22 cellular contexts compared by ENCODE assay signal in the genomic region with DNA sequence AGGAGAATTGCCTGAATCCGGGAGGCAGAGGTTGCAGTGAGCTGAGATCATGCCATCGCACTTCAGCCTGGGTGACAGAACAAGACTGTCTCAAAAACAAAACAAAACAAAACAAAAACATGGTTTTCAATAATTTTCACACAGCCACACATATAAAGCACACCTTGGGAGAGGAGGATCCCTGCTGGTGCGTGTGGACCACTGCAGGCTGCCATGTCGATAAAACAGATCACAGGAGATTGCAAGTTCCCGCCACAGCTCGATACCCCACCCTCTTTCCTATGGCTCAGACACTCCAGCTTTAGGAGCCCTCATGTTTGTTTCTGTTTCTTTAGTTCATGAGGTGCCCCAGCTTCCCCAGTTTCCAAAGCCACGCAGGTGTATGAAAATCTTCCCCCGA. TPM values are rescaled to one million over a fixed set of nuclear protein-coding genes. Genes with fewer than 3 reads are reported as not detected.
"Had no signal": no experiment of that assay in that cellular context is flagged by ENCODE, and none has a peak within 500 bp of the region (broad histone marks: within the 10 kb centered on the region; RNA-seq: fewer than 3 reads in every experiment).

No MANE protein-coding gene starts in this region.

- H3K27me3 ChIP-seq: testis had no signal

- H3K4me3 Mint-ChIP-seq: activated CD4-positive, alpha-beta memory T cell treated with anti-CD3 and anti-CD28 coated beads for 36 hours; activated naive CD8-positive, alpha-beta T cell; activated T-cell treated with anti-CD3 and anti-CD28 coated beads, Interleukin-2, amount 50 U/mL, for 4 hours; brain; dendritic cell treated with granulocyte-macrophage colony-stimulating factor and Interleukin-4, amounts not matched to agents 40 ng/mL and 50 ng/mL, for 4 days; effector memory CD8-positive, alpha-beta T cell; nephron; stimulated activated naive CD8-positive, alpha-beta T cell treated with anti-CD3 and anti-CD28 coated beads, Interleukin-15, Interleukin-2, amounts not matched to agents 100 ng/mL and 50 ng/mL, for 24 hours; T-helper 2 cell treated with Interferon-gamma antibody and Interleukin-4, amounts not matched to agents 5 μg/mL and 100 μg/mL, for 36 hours had no signal

- H3K36me3 Mint-ChIP-seq: activated CD4-positive, alpha-beta memory T cell treated with anti-CD3 and anti-CD28 coated beads for 36 hours; activated naive CD8-positive, alpha-beta T cell; brain had no signal

- H3K9me3 ChIP-seq: testis had no signal

- H3K4me3 ChIP-seq: lung, testis had no signal

- H3K4me1 ChIP-seq: testis had no signal

- ATAC-seq: activated T-cell treated with anti-CD3 and anti-CD28 coated beads, Interleukin-2, amount 50 U/mL, for 4 hours; effector memory CD8-positive, alpha-beta T cell; left cardiac atrium had no signal

- H3K27ac ChIP-seq: testis had no signal

- DNase-seq: activated CD4-positive, alpha-beta memory T cell treated with anti-CD3 and anti-CD28 coated beads for 36 hours; activated CD4-positive, alpha-beta T cell treated with anti-CD3 and anti-CD28 coated beads for 1 hour; activated gamma-delta T cell; activated T-cell treated with anti-CD3 and anti-CD28 coated beads, Interleukin-2, amount 50 U/mL, for 4 hours; amygdala; effector memory CD8-positive, alpha-beta T cell; hypothalamus; left cardiac atrium; occipital lobe; stimulated activated CD4-positive, alpha-beta T cell treated with anti-CD3 and anti-CD28 coated beads, Interleukin-15, amount 100 ng/mL, for 24 hours; stimulated activated CD4-positive, alpha-beta T cell treated with anti-CD3 and anti-CD28 coated beads, Interleukin-4, amount 100 ng/mL, for 24 hours; testis had no signal

- H3K9me3 Mint-ChIP-seq: activated CD4-positive, alpha-beta memory T cell treated with anti-CD3 and anti-CD28 coated beads for 36 hours; activated T-cell treated with anti-CD3 and anti-CD28 coated beads, Interleukin-2, amount 50 U/mL, for 4 hours; effector memory CD8-positive, alpha-beta T cell; T-helper 2 cell treated with Interferon-gamma antibody and Interleukin-4, amounts not matched to agents 5 μg/mL and 100 μg/mL, for 36 hours had no signal

- H3K27ac Mint-ChIP-seq: activated CD4-positive, alpha-beta memory T cell treated with anti-CD3 and anti-CD28 coated beads for 36 hours; activated naive CD8-positive, alpha-beta T cell; brain; dendritic cell treated with granulocyte-macrophage colony-stimulating factor and Interleukin-4, amounts not matched to agents 40 ng/mL and 50 ng/mL, for 4 days; effector memory CD8-positive, alpha-beta T cell; nephron; stimulated activated naive CD8-positive, alpha-beta T cell treated with anti-CD3 and anti-CD28 coated beads, Interleukin-15, Interleukin-2, amounts not matched to agents 100 ng/mL and 50 ng/mL, for 24 hours; T-helper 2 cell treated with Interferon-gamma antibody and Interleukin-4, amounts not matched to agents 5 μg/mL and 100 μg/mL, for 36 hours had no signal

RNA-seq across cellular contexts. Expression of gene CLDN24, which starts 31.3 kb away (rescaled TPM):
- total RNA-seq: activated CD4-positive, alpha-beta memory T cell treated with anti-CD3 and anti-CD28 coated beads for 36 hours; activated T-cell treated with anti-CD3 and anti-CD28 coated beads, Interleukin-2, amount 50 U/mL, for 4 hours; epithelial cell of proximal tubule; left cardiac atrium; lung; mucosa of gallbladder; occipital lobe; testis; urinary bladder had no signal

RNA-seq across cellular contexts. Expression of gene CLDN22, which starts 33.5 kb away (rescaled TPM):
- total RNA-seq: activated CD4-positive, alpha-beta memory T cell treated with anti-CD3 and anti-CD28 coated beads for 36 hours; activated T-cell treated with anti-CD3 and anti-CD28 coated beads, Interleukin-2, amount 50 U/mL, for 4 hours; epithelial cell of proximal tubule; left cardiac atrium; mucosa of gallbladder; occipital lobe; testis; urinary bladder had no signal
